In the genomic region with DNA sequence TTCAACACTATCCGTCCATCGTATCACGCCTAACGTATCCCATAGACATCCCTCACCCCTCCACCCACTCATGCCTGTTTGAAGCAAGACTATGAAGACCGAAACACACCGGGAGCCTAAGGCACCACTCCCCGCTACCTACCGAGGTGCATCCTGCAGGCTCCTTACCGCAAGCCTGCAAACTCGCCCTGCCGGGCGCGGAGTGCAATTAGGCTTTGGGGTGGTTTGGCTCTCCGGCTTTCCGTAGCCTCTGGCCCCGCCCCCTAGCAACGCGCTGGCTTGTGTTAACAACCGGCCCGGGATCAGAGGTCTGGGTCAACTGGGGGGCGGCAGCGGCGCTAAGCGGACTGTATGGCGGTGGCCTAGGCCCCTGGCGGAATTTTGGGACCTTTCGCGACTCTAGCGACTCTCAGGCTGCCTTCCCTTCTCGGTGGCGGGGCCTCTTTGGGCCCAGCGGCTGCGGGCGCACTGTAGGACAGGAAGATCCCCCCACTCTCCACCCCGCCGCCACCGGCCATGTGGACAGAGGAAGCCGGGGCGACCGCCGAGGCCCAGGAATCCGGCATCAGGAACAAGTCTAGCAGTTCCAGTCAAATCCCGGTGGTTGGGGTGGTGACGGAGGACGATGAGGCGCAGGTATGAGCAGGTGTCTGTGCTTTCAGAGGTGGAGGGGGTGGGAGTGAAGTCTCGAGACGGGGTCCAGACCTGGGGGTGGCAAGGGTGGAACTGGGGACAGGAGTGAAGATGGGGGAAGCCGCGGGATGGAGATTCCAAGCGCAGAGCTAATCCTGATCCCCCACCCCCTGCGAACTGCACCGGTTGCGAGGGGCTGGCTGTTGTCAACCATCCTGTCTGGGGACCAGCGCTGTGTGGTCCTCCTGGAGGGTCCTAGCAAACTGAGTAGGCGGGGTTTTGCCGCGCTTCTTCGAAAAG, we compare ENCODE assay signal across 8 cellular contexts. TPM values are rescaled to one million over a fixed set of nuclear protein-coding genes. Genes with fewer than 3 reads are reported as not detected.
DNase-seq lines count a peak whose midpoint lies in the region; ATAC-seq lines count a peak whose summit lies in the region.

A gene with protein sequence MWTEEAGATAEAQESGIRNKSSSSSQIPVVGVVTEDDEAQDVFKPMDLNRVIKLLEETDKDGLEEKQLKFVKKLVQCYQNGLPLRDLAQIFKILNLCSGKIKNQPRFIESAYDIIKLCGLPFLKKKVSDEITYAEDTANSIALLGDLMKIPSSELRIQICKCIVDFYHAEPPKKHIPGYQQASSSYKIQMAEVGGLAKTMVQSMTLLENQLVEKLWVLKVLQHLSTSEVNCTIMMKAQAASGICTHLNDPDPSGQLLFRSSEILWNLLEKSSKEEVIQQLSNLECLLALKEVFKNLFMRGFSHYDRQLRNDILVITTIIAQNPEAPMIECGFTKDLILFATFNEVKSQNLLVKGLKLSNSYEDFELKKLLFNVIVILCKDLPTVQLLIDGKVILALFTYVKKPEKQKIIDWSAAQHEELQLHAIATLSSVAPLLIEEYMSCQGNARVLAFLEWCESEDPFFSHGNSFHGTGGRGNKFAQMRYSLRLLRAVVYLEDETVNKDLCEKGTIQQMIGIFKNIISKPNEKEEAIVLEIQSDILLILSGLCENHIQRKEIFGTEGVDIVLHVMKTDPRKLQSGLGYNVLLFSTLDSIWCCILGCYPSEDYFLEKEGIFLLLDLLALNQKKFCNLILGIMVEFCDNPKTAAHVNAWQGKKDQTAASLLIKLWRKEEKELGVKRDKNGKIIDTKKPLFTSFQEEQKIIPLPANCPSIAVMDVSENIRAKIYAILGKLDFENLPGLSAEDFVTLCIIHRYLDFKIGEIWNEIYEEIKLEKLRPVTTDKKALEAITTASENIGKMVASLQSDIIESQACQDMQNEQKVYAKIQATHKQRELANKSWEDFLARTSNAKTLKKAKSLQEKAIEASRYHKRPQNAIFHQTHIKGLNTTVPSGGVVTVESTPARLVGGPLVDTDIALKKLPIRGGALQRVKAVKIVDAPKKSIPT (plus strand): TSS at position 266 of the 933 bp plus-strand sequence. CDS start 251 bp downstream, at position 517.

- ATAC-seq in GM18907 (IDR thresholded peaks at IDR 0.05; ENCODE audit: unreplicated experiment) (peak; percentile 92), HG03108 (IDR thresholded peaks at IDR 0.05; ENCODE audit: unreplicated experiment) (peak; percentile 83)

- DNase-seq in AG08395 (ENCODE audit: low spot score) (peak; percentile 94), NCI-H2227 treated with DMSO at 0.1 percent for 48 hours (lab: John Stamatoyannopoulos, UW) (peak; percentile 64), cerebellum (ENCODE audit: low spot score) (peak; percentile 87), kidney glomerular epithelial cell (lab: John Stamatoyannopoulos, UW) (peak; percentile 74)
- peak; percentile 76 for DNase-seq in activated CD4-positive, alpha-beta T cell treated with anti-CD3 and anti-CD28 coated beads for 1 hour
- DNase-seq in stimulated activated CD4-positive, alpha-beta T cell treated with anti-CD3 and anti-CD28 coated beads, Interleukin-15, amount 100 ng/mL, for 24 hours = peak; percentile 93

RNA-seq across cellular contexts. Expression of the gene that starts here (rescaled TPM):
- 16.8 TPM for total RNA-seq in cerebellum

Comparison
In these comparisons a context has a peak if more than half of its experiments do, and no peak if none do; other contexts are left out.
1. Peak in every context shown above with its lines: DNase-seq and ATAC-seq.